Comparison of ENCODE assay signal across 14 cellular contexts in the genomic region with DNA sequence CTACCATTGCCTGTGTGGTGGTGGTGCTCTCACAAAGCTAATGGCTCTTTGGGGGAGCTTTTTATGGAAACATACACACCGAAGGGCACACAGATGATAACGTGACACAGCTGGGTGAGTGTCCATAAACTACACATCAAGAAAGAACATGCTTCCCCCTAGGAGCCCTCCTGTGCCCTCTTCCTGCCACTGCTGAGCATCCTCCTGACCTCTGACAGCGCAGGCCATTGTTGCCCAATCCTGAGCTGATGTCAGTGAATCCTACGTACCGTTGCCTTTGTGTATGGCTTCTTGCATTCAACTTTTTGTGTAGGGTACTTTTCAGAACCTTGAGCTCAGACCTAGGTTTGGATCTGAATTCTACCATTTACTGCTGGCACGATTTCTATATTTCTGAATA.
DNase-seq lines count a peak whose midpoint lies in the region; ATAC-seq and TF ChIP-seq lines count a peak whose summit lies in the region.
"Had no signal": no experiment of that assay in that cellular context is flagged by ENCODE, and none has a peak within 500 bp of the region (broad histone marks: within the 10 kb centered on the region; RNA-seq: fewer than 3 reads in every experiment).

No MANE protein-coding gene starts in this region.

- no peak for ATAC-seq in gastrocnemius medialis

- H3K27ac ChIP-seq in gastrocnemius medialis: peak overlapping the region in 3 of 4 donors; percentile 19 to 69 (median 43)
- H3K27ac ChIP-seq: KMS-11 had no signal

- no peaks in the 10 kb centered on the region for H3K4me1 Mint-ChIP-seq in Calu3 (ENCODE audit: low read depth, unreplicated experiment)

- TF ChIP-seq POLR2A in gastrocnemius medialis (IDR thresholded peaks at IDR 0.05): no peak

- peaks cover 0 to 92% of the 10 kb centered on the region in 2 donors for H3K36me3 ChIP-seq in gastrocnemius medialis
- H3K36me3 ChIP-seq in BE2C: peaks cover 41% of the 10 kb centered on the region

- H3K27me3 Mint-ChIP-seq in Calu3 (ENCODE audit: unreplicated experiment): no peaks in the 10 kb centered on the region

- peaks cover 16% of the 10 kb centered on the region for H3K36me3 Mint-ChIP-seq in Calu3 (ENCODE audit: insufficient read depth, unreplicated experiment)

- no peak overlapping the region for H3K4me3 ChIP-seq in foreskin fibroblast (ENCODE audit: low read depth in 1 of 2, low read length in 2 of 2)
- no peak overlapping the region for H3K4me3 ChIP-seq in gastrocnemius medialis
- H3K4me3 ChIP-seq in BE2C (ENCODE audit: low read depth, low read length): no peak overlapping the region

- H3K4me1 ChIP-seq in gastrocnemius medialis: no peaks in the 10 kb centered on the region
- no peaks in the 10 kb centered on the region for H3K4me1 ChIP-seq in BE2C

- CTCF ChIA-PET in Calu3 (lab: Charles Lee): no interaction called here

- H3K27me3 ChIP-seq in gastrocnemius medialis (no peaks in the 10 kb centered on the region), BE2C (no peaks in the 10 kb centered on the region)

- H3K9me3 ChIP-seq in gastrocnemius medialis: no peaks in the 10 kb centered on the region
- no peaks in the 10 kb centered on the region for H3K9me3 ChIP-seq in BE2C

- no peaks in the 10 kb centered on the region for H3K9me3 Mint-ChIP-seq in Calu3 (ENCODE audit: low read depth, unreplicated experiment)

- in situ Hi-C loops in gastrocnemius medialis (cut with MboI; ENCODE audit: low sequenced_read_pairs in 4 of 4): no loop called here

- no peak overlapping the region for H3K27ac Mint-ChIP-seq in Calu3 (ENCODE audit: unreplicated experiment)

- TF ChIP-seq CTCF in foreskin fibroblast (IDR thresholded peaks at IDR 0.05; ENCODE audit: low read depth, low read length) (no peak), gastrocnemius medialis (IDR thresholded peaks at IDR 0.05 in 4 of 5, conservative IDR thresholded peaks at IDR 0.05 in 1 of 5) (no peak), BE2C (IDR thresholded peaks at IDR 0.05; ENCODE audit: low read depth, low read length) (no peak), Calu3 (IDR thresholded peaks at IDR 0.05; ENCODE audit: unreplicated experiment) (no peak)

- H3K4me3 Mint-ChIP-seq in Calu3 (ENCODE audit: low read depth, unreplicated experiment): no peak overlapping the region

- BruUV-seq in Calu3 (replicated peaks; lab: Mats Ljungman, UMichigan): no TSS peak

- intact Hi-C loops in gastrocnemius medialis (cut with DNase I; ENCODE audit: low total_unique reads): loop anchor here (10.0 kb wide), 1 partner anchor 171 kb away; no protein-coding TSS in a partner anchor
- intact Hi-C loops in Calu3 (cut with micrococcal nuclease; ENCODE audit: unreplicated experiment): no loop called here

- peak; percentile 53 for DNase-seq in NCI-H1092 (lab: John Stamatoyannopoulos, UW)
- no peak for DNase-seq in NCI-H1092 treated with DMSO at 0.1 percent for 48 hours (lab: John Stamatoyannopoulos, UW)
- DNase-seq in MV-4-11 (lab: John Stamatoyannopoulos, UW): peak; percentile 34
- DNase-seq in foreskin fibroblast: peak; percentile 46 to 65
- no peak for DNase-seq in gastrocnemius medialis
- no peak for DNase-seq in inferior parietal cortex (ENCODE audit: extremely low spot score)
- no peak for DNase-seq in BE2C
- DNase-seq in Calu3: no peak
- DNase-seq: 8988T, DMS 273 treated with DMSO at 0.1 percent for 48 hours, NCI-H1694 treated with DMSO at 0.1 percent for 48 hours, NCI-H774, SHP77 treated with DMSO at 0.1 percent for 48 hours had no signal

Comparison
In these comparisons a context has a peak if more than half of its experiments do, and no peak if none do; other contexts are left out.
1. DNase-seq: peak in NCI-H1092 (single experiment), MV-4-11 (single experiment) and foreskin fibroblast (2 of 2); none in NCI-H1092 treated with DMSO at 0.1 percent for 48 hours (single experiment), gastrocnemius medialis (0 of 2), inferior parietal cortex (single experiment), BE2C (single experiment) and Calu3 (single experiment).